In the genomic region with DNA sequence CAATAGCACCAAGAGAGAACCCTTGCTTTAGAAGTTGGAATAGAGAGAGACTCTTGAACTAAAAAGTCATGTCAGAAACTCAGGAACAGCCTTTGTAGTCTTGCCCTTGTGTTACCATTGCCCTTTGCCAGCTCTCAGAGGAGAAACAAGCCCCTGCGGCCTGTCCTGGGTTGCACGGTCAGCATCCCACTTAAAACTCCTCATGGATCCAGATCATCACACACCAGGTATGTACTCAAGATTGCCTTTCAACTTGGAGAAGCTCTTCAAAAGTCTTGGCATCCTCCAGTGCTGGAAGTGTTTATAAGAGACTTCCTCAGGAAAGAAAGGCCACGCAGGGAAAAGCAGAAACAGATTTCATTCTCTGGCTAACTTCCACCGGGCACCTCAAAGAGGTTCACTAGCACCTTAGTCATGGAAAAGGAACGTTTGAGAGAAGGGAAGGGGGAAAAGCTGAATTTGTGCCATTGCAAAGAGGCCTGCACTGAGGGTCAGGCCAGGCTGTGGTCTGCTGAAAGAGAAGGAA, we compare ENCODE assay signal across 24 cellular contexts.
"Had no signal": no experiment of that assay in that cellular context is flagged by ENCODE, and none has a peak within 500 bp of the region (broad histone marks: within the 10 kb centered on the region; RNA-seq: fewer than 3 reads in every experiment).

No MANE protein-coding gene starts in this region.

- H3K4me3 ChIP-seq: left ventricle myocardium inferior, lung, mucosa of descending colon, ovary, right atrium auricular region, right lobe of liver, smooth muscle cell, stomach, testis, tibial artery, uterus had no signal

- H3K27ac Mint-ChIP-seq: naive thymus-derived CD4-positive, alpha-beta T cell; natural killer cell treated with Interleukin-12 subunit alpha and Interleukin-12 subunit beta and Interleukin-15 and Interleukin-18, amount 100 ng/mL, for 72 hours; progenitor cell of endocrine pancreas; stimulated activated naive B cell treated with anti-CD40 and anti-IgM and Interleukin-4, amounts not matched to agents 10 μg/mL and 1 μg/mL and 100 μg/mL, for 72 hours had no signal

- H3K36me3 Mint-ChIP-seq: natural killer cell treated with Interleukin-12 subunit alpha and Interleukin-12 subunit beta and Interleukin-15 and Interleukin-18, amount 100 ng/mL, for 72 hours; stimulated activated naive B cell treated with anti-CD40 and anti-IgM and Interleukin-4, amounts not matched to agents 10 μg/mL and 1 μg/mL and 100 μg/mL, for 72 hours had no signal

- H3K4me3 Mint-ChIP-seq: naive thymus-derived CD4-positive, alpha-beta T cell; natural killer cell treated with Interleukin-12 subunit alpha and Interleukin-12 subunit beta and Interleukin-15 and Interleukin-18, amount 100 ng/mL, for 72 hours; stimulated activated naive B cell treated with anti-CD40 and anti-IgM and Interleukin-4, amounts not matched to agents 10 μg/mL and 1 μg/mL and 100 μg/mL, for 72 hours had no signal

- DNase-seq: hippocampal formation; kidney; left colon; left ventricle myocardium inferior; mesendoderm; midbrain; mucosa of descending colon; naive thymus-derived CD4-positive, alpha-beta T cell; ovary; right lobe of liver; stimulated activated CD4-positive, alpha-beta T cell treated with anti-CD3 and anti-CD28 coated beads, Interleukin-1b, Interleukin-23, amount 100 ng/mL, for 48 hours; stimulated activated CD4-positive, alpha-beta T cell treated with anti-CD3 and anti-CD28 coated beads, Interleukin-4, amount 100 ng/mL, for 1 hour; stimulated activated naive B cell treated with anti-CD40 and anti-IgM and Interleukin-4, amounts not matched to agents 10 μg/mL and 1 μg/mL and 100 μg/mL, for 72 hours; stimulated activated naive CD8-positive, alpha-beta T cell treated with anti-CD3 and anti-CD28 coated beads, Interleukin-15, Interleukin-2, amounts not matched to agents 100 U/mL and 50 U/mL, for 24 hours; stomach; testis; tibial artery; trophoblast cell; uterus had no signal

- H3K36me3 ChIP-seq: left ventricle myocardium inferior, ovary, right atrium auricular region, right lobe of liver, stomach, tibial artery, uterus had no signal

- H3K27me3 ChIP-seq: ovary, right atrium auricular region, right lobe of liver, stomach, testis, tibial artery, uterus had no signal

- ATAC-seq: left colon; mucosa of descending colon; naive thymus-derived CD4-positive, alpha-beta T cell; natural killer cell treated with Interleukin-12 subunit alpha and Interleukin-12 subunit beta and Interleukin-15 and Interleukin-18, amount 100 ng/mL, for 72 hours; right lobe of liver; stimulated activated naive B cell treated with anti-CD40 and anti-IgM and Interleukin-4, amounts not matched to agents 10 μg/mL and 1 μg/mL and 100 μg/mL, for 72 hours; stimulated activated naive CD8-positive, alpha-beta T cell treated with anti-CD3 and anti-CD28 coated beads, Interleukin-15, Interleukin-2, amounts not matched to agents 100 U/mL and 50 U/mL, for 24 hours had no signal

- H3K9me3 ChIP-seq: left ventricle myocardium inferior, mucosa of descending colon, ovary, right atrium auricular region, right lobe of liver, testis, tibial artery, uterus had no signal

- H3K27ac ChIP-seq: left ventricle myocardium inferior, ovary, right atrium auricular region, right lobe of liver, stomach, testis, tibial artery, uterus had no signal

- H3K4me1 ChIP-seq: left ventricle myocardium inferior, right atrium auricular region, right lobe of liver, testis, uterus had no signal

- H3K4me1 Mint-ChIP-seq: naive thymus-derived CD4-positive, alpha-beta T cell; stimulated activated naive B cell treated with anti-CD40 and anti-IgM and Interleukin-4, amounts not matched to agents 10 μg/mL and 1 μg/mL and 100 μg/mL, for 72 hours had no signal
